In the genomic region with DNA sequence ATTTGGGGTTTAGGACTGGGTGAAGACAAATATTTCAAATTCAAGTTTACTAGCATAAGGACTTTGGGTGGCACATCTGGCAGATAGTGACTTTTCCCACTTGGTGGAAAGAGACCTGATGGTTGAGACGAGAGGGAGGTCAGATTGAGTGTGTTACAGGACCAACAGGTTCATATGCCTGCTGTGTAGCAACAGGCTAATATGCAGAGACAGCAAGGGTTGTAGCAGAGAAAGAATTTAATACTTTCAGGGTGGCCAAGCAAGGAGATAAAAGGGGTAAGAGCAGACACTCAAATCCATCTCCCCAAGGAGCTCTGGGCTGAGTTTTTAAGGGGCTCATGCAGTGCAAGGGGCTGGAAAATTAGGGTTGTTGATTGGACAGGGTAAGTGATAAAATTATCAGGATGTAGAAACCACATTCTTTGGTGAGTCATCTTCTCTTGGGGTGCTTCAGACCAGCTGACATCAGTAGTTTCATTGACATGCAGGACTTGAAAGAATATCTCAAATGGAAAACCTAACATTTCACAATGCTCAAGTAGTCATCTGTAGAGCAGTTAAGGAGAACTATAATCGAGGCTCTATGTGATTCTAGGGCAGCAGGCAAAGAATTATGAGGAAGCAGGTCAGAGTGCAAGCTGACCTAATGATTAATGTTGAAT, we compare ENCODE assay signal across 15 cellular contexts. TPM values are rescaled to one million over a fixed set of nuclear protein-coding genes. Genes with fewer than 3 reads are reported as not detected.
DNase-seq lines count a peak whose midpoint lies in the region; ATAC-seq, FAIRE-seq and TF ChIP-seq lines count a peak whose summit lies in the region.
"Had no signal": no experiment of that assay in that cellular context is flagged by ENCODE, and none has a peak within 500 bp of the region (broad histone marks: within the 10 kb centered on the region; RNA-seq: fewer than 3 reads in every experiment).

No MANE protein-coding gene starts in this region.

- ATAC-seq in activated naive CD8-positive, alpha-beta T cell treated with anti-CD3 and anti-CD28 coated beads, Interleukin-2, amount 50 U/mL, for 24 hours = peak; percentile 93
- peak; percentile 41 to 84 (median 79) for ATAC-seq in natural killer cell
- no peak for ATAC-seq in GM19395 (IDR thresholded peaks at IDR 0.05; ENCODE audit: unreplicated experiment)
- ATAC-seq: GM12878 had no signal

- peaks cover 4% of the 10 kb centered on the region for H3K9me3 Mint-ChIP-seq in activated naive CD8-positive, alpha-beta T cell treated with anti-CD3 and anti-CD28 coated beads, Interleukin-2, amount 50 U/mL, for 24 hours
- peaks cover 0 to 5% of the 10 kb centered on the region in 2 donors for H3K9me3 Mint-ChIP-seq in natural killer cell

- peak overlapping the region; percentile 69 for H3K27ac Mint-ChIP-seq in activated naive CD8-positive, alpha-beta T cell treated with anti-CD3 and anti-CD28 coated beads, Interleukin-2, amount 50 U/mL, for 24 hours
- H3K27ac Mint-ChIP-seq in natural killer cell = peak overlapping the region in 1 of 2 donors; percentile 10

- FAIRE-seq in kidney (lab: Jason Lieb, UNC) = no peak
- FAIRE-seq: endothelial cell of umbilical vein, GM12878 had no signal

- TF ChIP-seq CTCF in OCI-LY3 (IDR thresholded peaks at IDR 0.05; ENCODE audit: low read depth, low read length) (no peak), natural killer cell (IDR thresholded peaks at IDR 0.05) (no peak), kidney (IDR thresholded peaks at IDR 0.05; ENCODE audit: borderline replicate concordance, extremely low read depth, insufficient read depth) (no peak)

- H3K4me3 ChIP-seq in OCI-LY3 (ENCODE audit: low read length) (no peak overlapping the region), mesenchymal stem cell (ENCODE audit: insufficient read depth in 1 of 2, low read depth in 1 of 2, low read length in 2 of 2) (no peak overlapping the region), kidney (ENCODE audit: low read length in 2 of 2) (no peak overlapping the region)
- H3K4me3 ChIP-seq: GM12878, thoracic aorta had no signal

- H3K9ac ChIP-seq in OCI-LY3 (ENCODE audit: low read length) (no peak overlapping the region), mesenchymal stem cell (ENCODE audit: low read length) (no peak overlapping the region), kidney (ENCODE audit: low read length in 2 of 2) (no peak overlapping the region)

- no peak overlapping the region for H3K4ac ChIP-seq in mesenchymal stem cell (ENCODE audit: low read depth in 1 of 2, low read length in 2 of 2)

- peaks cover 35% of the 10 kb centered on the region for H3K27me3 Mint-ChIP-seq in activated naive CD8-positive, alpha-beta T cell treated with anti-CD3 and anti-CD28 coated beads, Interleukin-2, amount 50 U/mL, for 24 hours
- peaks cover 39 to 41% of the 10 kb centered on the region in 2 donors for H3K27me3 Mint-ChIP-seq in natural killer cell (ENCODE audit: low read depth in 2 of 2)

- peaks cover 14% of the 10 kb centered on the region; the same call in 1 of the 2 replicates for H3K9me3 ChIP-seq in OCI-LY3 (ENCODE audit: insufficient read depth, low read length)
- peaks cover 8% of the 10 kb centered on the region for H3K9me3 ChIP-seq in mesenchymal stem cell (ENCODE audit: control insufficient read depth, low read length)
- H3K9me3 ChIP-seq in kidney (ENCODE audit: control insufficient read depth in 1 of 2, low read length in 2 of 2) = no peaks in the 10 kb centered on the region
- H3K9me3 ChIP-seq: thoracic aorta had no signal

- H3K79me1 ChIP-seq in mesenchymal stem cell (replicated peaks; ENCODE audit: low read length, poor library complexity, severe bottlenecking) = no peaks in the 10 kb centered on the region

- H3K23ac ChIP-seq in mesenchymal stem cell (ENCODE audit: low read length in 2 of 2) = no peak overlapping the region

- H3K4me1 Mint-ChIP-seq in activated naive CD8-positive, alpha-beta T cell treated with anti-CD3 and anti-CD28 coated beads, Interleukin-2, amount 50 U/mL, for 24 hours = peaks cover 27% of the 10 kb centered on the region
- H3K4me1 Mint-ChIP-seq in natural killer cell = peaks cover 15 to 21% of the 10 kb centered on the region in 2 donors

- no peak overlapping the region for H2BK5ac ChIP-seq in mesenchymal stem cell (ENCODE audit: low read depth, low read length, poor library complexity, severe bottlenecking)

- H2BK12ac ChIP-seq in mesenchymal stem cell (ENCODE audit: low read length in 2 of 2) = no peak overlapping the region

- H2BK15ac ChIP-seq in mesenchymal stem cell (ENCODE audit: low read depth, poor library complexity, severe bottlenecking) = no peak overlapping the region

- peaks cover 6% of the 10 kb centered on the region for H3K36me3 ChIP-seq in OCI-LY3 (replicated peaks; ENCODE audit: low read depth, low read length)
- no peaks in the 10 kb centered on the region for H3K36me3 ChIP-seq in mesenchymal stem cell (ENCODE audit: control insufficient read depth in 1 of 2, insufficient read depth in 2 of 2, low read depth in 1 of 2, low read length in 2 of 2)
- no peaks in the 10 kb centered on the region for H3K36me3 ChIP-seq in kidney (ENCODE audit: control insufficient read depth in 1 of 2, insufficient read depth in 2 of 2, low read length in 2 of 2)
- H3K36me3 ChIP-seq: thoracic aorta had no signal

- H3K27me3 ChIP-seq in OCI-LY3 (ENCODE audit: low read depth, low read length) (no peaks in the 10 kb centered on the region), mesenchymal stem cell (ENCODE audit: control insufficient read depth in 1 of 2, insufficient read depth in 1 of 2, low read length in 2 of 2) (peaks cover 16 to 25% of the 10 kb centered on the region in 2 experiments)

- H3K27ac ChIP-seq in OCI-LY3 (ENCODE audit: low read length) = peak overlapping the region; percentile 51
- H3K27ac ChIP-seq in mesenchymal stem cell (ENCODE audit: low read length, poor library complexity, severe bottlenecking) = no peak overlapping the region
- no peak overlapping the region for H3K27ac ChIP-seq in kidney (ENCODE audit: low read depth in 2 of 2, low read length in 2 of 2)
- H3K27ac ChIP-seq: thoracic aorta had no signal

- H3K18ac ChIP-seq in mesenchymal stem cell (ENCODE audit: low read depth in 1 of 2, low read length in 2 of 2) = no peak overlapping the region

- H3K36me3 Mint-ChIP-seq in activated naive CD8-positive, alpha-beta T cell treated with anti-CD3 and anti-CD28 coated beads, Interleukin-2, amount 50 U/mL, for 24 hours (ENCODE audit: low read depth) = no peaks in the 10 kb centered on the region
- H3K36me3 Mint-ChIP-seq in natural killer cell = no peaks in the 10 kb centered on the region

- H2AK5ac ChIP-seq in mesenchymal stem cell (ENCODE audit: low read length, severe bottlenecking) = no peak overlapping the region

- H3K14ac ChIP-seq in mesenchymal stem cell (ENCODE audit: low read length in 2 of 2) = no peak overlapping the region

- H2BK120ac ChIP-seq in mesenchymal stem cell (ENCODE audit: low read depth, low read length) = no peak overlapping the region

- H3K4me1 ChIP-seq in OCI-LY3 (ENCODE audit: low read length) = peaks cover 14% of the 10 kb centered on the region
- H3K4me1 ChIP-seq in mesenchymal stem cell (ENCODE audit: control insufficient read depth, insufficient read depth, low read depth, low read length) = no peaks in the 10 kb centered on the region
- no peaks in the 10 kb centered on the region for H3K4me1 ChIP-seq in kidney (ENCODE audit: control insufficient read depth in 1 of 2, insufficient read depth in 1 of 2, low read depth in 1 of 2, low read length in 2 of 2)

- H3K4me2 ChIP-seq in OCI-LY3 (ENCODE audit: low read length) = peak overlapping the region; percentile 0; the same call in 1 of the 2 replicates
- no peak overlapping the region for H3K4me2 ChIP-seq in mesenchymal stem cell (ENCODE audit: low read length, poor library complexity, severe bottlenecking)

- DNase-seq in HS-5 (ENCODE audit: low read depth) (peak; percentile 11), natural killer cell (no peak), mesenchymal stem cell (no peak), kidney (no peak), NCI-H187 treated with DMSO at 0.1 percent for 48 hours (lab: John Stamatoyannopoulos, UW) (no peak)
- DNase-seq in activated naive CD8-positive, alpha-beta T cell treated with anti-CD3 and anti-CD28 coated beads, Interleukin-2, amount 50 U/mL, for 24 hours = no peak
- DNase-seq: activated CD4-positive, alpha-beta T cell treated with anti-CD3 and anti-CD28 coated beads, Interleukin-2, amount 50 U/mL, for 1 hour; aorta; retina had no signal

- intact Hi-C loops in natural killer cell (cut with micrococcal nuclease) (no loop called here), kidney (cut with DNase I) (no loop called here)

- H2AFZ ChIP-seq in OCI-LY3 (ENCODE audit: low read depth, low read length) = no peak overlapping the region
- no peak overlapping the region for H2AFZ ChIP-seq in mesenchymal stem cell (ENCODE audit: low read depth, low read length)

- no peaks in the 10 kb centered on the region for H3K79me2 ChIP-seq in OCI-LY3 (ENCODE audit: low read length)

- no peaks in the 10 kb centered on the region for H4K20me1 ChIP-seq in OCI-LY3 (ENCODE audit: insufficient read depth, low read length)

- H3K4me3 Mint-ChIP-seq in activated naive CD8-positive, alpha-beta T cell treated with anti-CD3 and anti-CD28 coated beads, Interleukin-2, amount 50 U/mL, for 24 hours = no peak overlapping the region
- no peak overlapping the region for H3K4me3 Mint-ChIP-seq in natural killer cell

- H4K8ac ChIP-seq in mesenchymal stem cell (ENCODE audit: low read length) = no peak overlapping the region

- H4K91ac ChIP-seq in mesenchymal stem cell (ENCODE audit: low read length) = no peak overlapping the region

- 14% methylated on average over 2 of the region's 2 CpGs for WGBS in mesenchymal stem cell

RNA-seq across cellular contexts. Expression of a gene that starts 13.6 kb away (rescaled TPM):
- total RNA-seq in natural killer cell (not detected), kidney (not detected)
- polyA plus RNA-seq in mesenchymal stem cell (2013, experiment 1 of 2) = not detected
- not detected for polyA plus RNA-seq in mesenchymal stem cell (2013, experiment 2 of 2)
- polyA plus RNA-seq in kidney (ENCODE audit: insufficient read depth, low read depth, low replicate concordance) = not detected
- total RNA-seq: aorta, endothelial cell of umbilical vein, GM12878, SK-MEL-5, thoracic aorta had no signal
- polyA plus RNA-seq: aorta, endothelial cell of umbilical vein, GM12878 had no signal
